Comparison of ENCODE assay signal across 24 cellular contexts in genomic region chr2:62205554-62205953, GRCh38. TPM values are rescaled to one million over a fixed set of nuclear protein-coding genes. Genes with fewer than 3 reads are reported as not detected.
A peak's percentile ranks its signal among the peaks of the same experiment; 100 is the strongest.
DNase-seq lines count a peak whose midpoint lies in the region; ATAC-seq and TF ChIP-seq lines count a peak whose summit lies in the region.
"Had no signal": no experiment of that assay in that cellular context is flagged by ENCODE, and none has a peak within 500 bp of the region (broad histone marks: within the 10 kb centered on the region; RNA-seq: fewer than 3 reads in every experiment).

No MANE protein-coding gene starts in this region.

- H3K9me3 Mint-ChIP-seq in activated T-cell treated with anti-CD3 and anti-CD28 coated beads, Interleukin-2, amount 50 U/mL, for 72 hours = no peaks in the 10 kb centered on the region
- no peaks in the 10 kb centered on the region for H3K9me3 Mint-ChIP-seq in activated T-cell treated with anti-CD3 and anti-CD28 coated beads, Interleukin-2, amount 50 U/mL, for 4 hours
- peaks cover 10% of the 10 kb centered on the region for H3K9me3 Mint-ChIP-seq in activated naive CD8-positive, alpha-beta T cell treated with anti-CD3 and anti-CD28 coated beads for 36 hours
- H3K9me3 Mint-ChIP-seq in immature natural killer cell = no peaks in the 10 kb centered on the region
- peaks cover 3% of the 10 kb centered on the region for H3K9me3 Mint-ChIP-seq in stimulated activated memory B cell treated with anti-CD40 and anti-IgM and Interleukin-4, amounts not matched to agents 10 μg/mL and 1 μg/mL and 100 μg/mL, for 72 hours

- peaks cover 0 to 82% (median 38%) of the 10 kb centered on the region in 4 donors for H3K4me1 ChIP-seq in tibial artery
- H3K4me1 ChIP-seq: colonic mucosa had no signal

- ATAC-seq in activated T-cell treated with anti-CD3 and anti-CD28 coated beads, Interleukin-2, amount 50 U/mL, for 72 hours (replicated peaks in 1 of 2) = no peak
- ATAC-seq in activated T-cell treated with anti-CD3 and anti-CD28 coated beads, Interleukin-2, amount 50 U/mL, for 4 hours = no peak
- no peak for ATAC-seq in HG03135 (IDR thresholded peaks at IDR 0.05; ENCODE audit: unreplicated experiment)
- ATAC-seq in stimulated activated memory B cell treated with anti-CD40 and anti-IgM and Interleukin-4, amounts not matched to agents 10 μg/mL and 1 μg/mL and 100 μg/mL, for 72 hours = no peak
- ATAC-seq: T-helper 17 cell had no signal

- H3K27ac ChIP-seq in tibial artery = peak overlapping the region; percentile 66 to 77
- H3K27ac ChIP-seq: colonic mucosa, RWPE1 had no signal

- peaks cover 99% of the 10 kb centered on the region for H3K4me1 Mint-ChIP-seq in activated T-cell treated with anti-CD3 and anti-CD28 coated beads, Interleukin-2, amount 50 U/mL, for 72 hours (ENCODE audit: low read depth)
- H3K4me1 Mint-ChIP-seq in activated T-cell treated with anti-CD3 and anti-CD28 coated beads, Interleukin-2, amount 50 U/mL, for 4 hours (ENCODE audit: low read depth) = peaks cover 90% of the 10 kb centered on the region
- H3K4me1 Mint-ChIP-seq in activated naive CD8-positive, alpha-beta T cell treated with anti-CD3 and anti-CD28 coated beads for 36 hours = peaks cover 95% of the 10 kb centered on the region
- H3K4me1 Mint-ChIP-seq in immature natural killer cell = peaks cover 85 to 100% of the 10 kb centered on the region in 2 donors
- peaks cover 94% of the 10 kb centered on the region for H3K4me1 Mint-ChIP-seq in stimulated activated memory B cell treated with anti-CD40 and anti-IgM and Interleukin-4, amounts not matched to agents 10 μg/mL and 1 μg/mL and 100 μg/mL, for 72 hours

- no peak overlapping the region for H3K4me3 Mint-ChIP-seq in activated T-cell treated with anti-CD3 and anti-CD28 coated beads, Interleukin-2, amount 50 U/mL, for 72 hours
- no peak overlapping the region for H3K4me3 Mint-ChIP-seq in activated T-cell treated with anti-CD3 and anti-CD28 coated beads, Interleukin-2, amount 50 U/mL, for 4 hours
- H3K4me3 Mint-ChIP-seq in activated naive CD8-positive, alpha-beta T cell treated with anti-CD3 and anti-CD28 coated beads for 36 hours = no peak overlapping the region
- no peak overlapping the region for H3K4me3 Mint-ChIP-seq in immature natural killer cell
- no peak overlapping the region for H3K4me3 Mint-ChIP-seq in stimulated activated memory B cell treated with anti-CD40 and anti-IgM and Interleukin-4, amounts not matched to agents 10 μg/mL and 1 μg/mL and 100 μg/mL, for 72 hours
- H3K4me3 Mint-ChIP-seq: T-helper 17 cell had no signal

- H3K9me3 ChIP-seq in tibial artery = no peaks in the 10 kb centered on the region
- H3K9me3 ChIP-seq: colonic mucosa, SK-N-SH, uterus had no signal

- no peak overlapping the region for H3K4me3 ChIP-seq in tibial artery
- H3K4me3 ChIP-seq: colonic mucosa, lung, uterus had no signal

- no peak for TF ChIP-seq CTCF in tibial artery (IDR thresholded peaks at IDR 0.05)

- H3K27me3 ChIP-seq in tibial artery = no peaks in the 10 kb centered on the region
- H3K27me3 ChIP-seq: colonic mucosa, uterus had no signal

- H3K36me3 ChIP-seq in tibial artery = no peaks in the 10 kb centered on the region
- H3K36me3 ChIP-seq: colonic mucosa, uterus had no signal

- H3K36me3 Mint-ChIP-seq in activated T-cell treated with anti-CD3 and anti-CD28 coated beads, Interleukin-2, amount 50 U/mL, for 72 hours (ENCODE audit: insufficient read depth in 2 of 2) = peaks cover 5 to 20% of the 10 kb centered on the region in 2 donors
- H3K36me3 Mint-ChIP-seq in activated T-cell treated with anti-CD3 and anti-CD28 coated beads, Interleukin-2, amount 50 U/mL, for 4 hours (ENCODE audit: insufficient read depth) = peaks cover 14% of the 10 kb centered on the region
- H3K36me3 Mint-ChIP-seq in activated naive CD8-positive, alpha-beta T cell treated with anti-CD3 and anti-CD28 coated beads for 36 hours = peaks cover 67% of the 10 kb centered on the region
- no peaks in the 10 kb centered on the region for H3K36me3 Mint-ChIP-seq in immature natural killer cell
- peaks cover 16% of the 10 kb centered on the region for H3K36me3 Mint-ChIP-seq in stimulated activated memory B cell treated with anti-CD40 and anti-IgM and Interleukin-4, amounts not matched to agents 10 μg/mL and 1 μg/mL and 100 μg/mL, for 72 hours

- intact Hi-C loops in tibial artery (cut with DNase I; ENCODE audit: low total_unique reads) = no loop called here

- DNase-seq in activated T-cell treated with anti-CD3 and anti-CD28 coated beads, Interleukin-2, amount 50 U/mL, for 72 hours = no peak
- DNase-seq in activated T-cell treated with anti-CD3 and anti-CD28 coated beads, Interleukin-2, amount 50 U/mL, for 4 hours = no peak
- DNase-seq in activated naive CD8-positive, alpha-beta T cell treated with anti-CD3 and anti-CD28 coated beads for 36 hours = no peak
- DNase-seq in immature natural killer cell (no peak), tibial artery (no peak), NCI-H2081 treated with DMSO at 0.1 percent for 48 hours (lab: John Stamatoyannopoulos, UW) (no peak)
- DNase-seq: Calu3; colonic mucosa; HCEC 1CT; IMR-90; NCI-H1105; NCI-H1930; NCI-H345; NCI-H82; nucleus accumbens; SK-N-SH; stimulated activated CD8-positive, alpha-beta memory T cell treated with anti-CD3 and anti-CD28 coated beads, Interleukin-4, amount 100 ng/mL, for 48 hours; substantia nigra; T-helper 17 cell; uterus had no signal

- H3K27ac Mint-ChIP-seq in activated T-cell treated with anti-CD3 and anti-CD28 coated beads, Interleukin-2, amount 50 U/mL, for 72 hours = peak overlapping the region; percentile 36
- H3K27ac Mint-ChIP-seq in activated naive CD8-positive, alpha-beta T cell treated with anti-CD3 and anti-CD28 coated beads for 36 hours = peak overlapping the region; percentile 67
- peak overlapping the region in 5 of 6 donors; percentile 23 to 78 (median 52) for H3K27ac Mint-ChIP-seq in immature natural killer cell
- no peak overlapping the region for H3K27ac Mint-ChIP-seq in stimulated activated memory B cell treated with anti-CD40 and anti-IgM and Interleukin-4, amounts not matched to agents 10 μg/mL and 1 μg/mL and 100 μg/mL, for 72 hours
- H3K27ac Mint-ChIP-seq: T-helper 17 cell had no signal

- no peaks in the 10 kb centered on the region for H3K27me3 Mint-ChIP-seq in activated T-cell treated with anti-CD3 and anti-CD28 coated beads, Interleukin-2, amount 50 U/mL, for 72 hours (ENCODE audit: low read depth)
- H3K27me3 Mint-ChIP-seq in activated T-cell treated with anti-CD3 and anti-CD28 coated beads, Interleukin-2, amount 50 U/mL, for 4 hours (ENCODE audit: low read depth) = no peaks in the 10 kb centered on the region
- H3K27me3 Mint-ChIP-seq in activated naive CD8-positive, alpha-beta T cell treated with anti-CD3 and anti-CD28 coated beads for 36 hours = no peaks in the 10 kb centered on the region
- H3K27me3 Mint-ChIP-seq in immature natural killer cell (ENCODE audit: low read depth in 3 of 3) = peaks cover 1 to 17% (median 4%) of the 10 kb centered on the region in 3 donors
- H3K27me3 Mint-ChIP-seq in stimulated activated memory B cell treated with anti-CD40 and anti-IgM and Interleukin-4, amounts not matched to agents 10 μg/mL and 1 μg/mL and 100 μg/mL, for 72 hours = no peaks in the 10 kb centered on the region
- H3K27me3 Mint-ChIP-seq: T-helper 17 cell had no signal

RNA-seq across cellular contexts. Expression of gene B3GNT2, which starts 9.6 kb away (rescaled TPM):
- total RNA-seq in activated T-cell treated with anti-CD3 and anti-CD28 coated beads, Interleukin-2, amount 50 U/mL, for 72 hours = 10 to 100 TPM; 46.2 to 47.2 TPM
- total RNA-seq in activated T-cell treated with anti-CD3 and anti-CD28 coated beads, Interleukin-2, amount 50 U/mL, for 4 hours = 10 to 100 TPM; 25.4 to 26.4 (median 26.2) TPM
- 10 to 100 TPM; 67.3 to 68.7 TPM for total RNA-seq in activated naive CD8-positive, alpha-beta T cell treated with anti-CD3 and anti-CD28 coated beads for 36 hours
- 10 to 100 TPM; 46.7 to 96.9 (median 50.4) TPM for polyA plus RNA-seq in immature natural killer cell
